ENCODE assay signal across 11 cellular contexts in genomic region chr4:88822034-88822433, GRCh38.
DNase-seq lines count a peak whose midpoint lies in the region; ATAC-seq, FAIRE-seq and TF ChIP-seq lines count a peak whose summit lies in the region.
"Had no signal": no experiment of that assay in that cellular context is flagged by ENCODE, and none has a peak within 500 bp of the region (broad histone marks: within the 10 kb centered on the region; RNA-seq: fewer than 3 reads in every experiment).

No MANE protein-coding gene starts in this region.

- in situ Hi-C loops in HepG2 (cut with HindIII; ENCODE audit: extremely low pct_ligation_motif_present, low pct_unique_long_range_greater_than_20kb) = loop anchor here (25.0 kb wide), 1 partner anchor 285 kb away; no protein-coding TSS in a partner anchor

- TF ChIP-seq RAD21 in SK-N-SH (IDR thresholded peaks at IDR 0.05; ENCODE audit: low read length) (no peak), HepG2 (CRISPR knock-in tag; IDR thresholded peaks at IDR 0.05) (no peak)

- ATAC-seq in SK-N-SH treated with all-trans-retinoic acid at 6 μM for 48 hours (no peak), HepG2 (no peak), HG02870 (IDR thresholded peaks at IDR 0.05; ENCODE audit: unreplicated experiment) (no peak)

- no peak for TF ChIP-seq POLR2A in HepG2 (IDR thresholded peaks at IDR 0.05; ENCODE audit: insufficient read depth in 1 of 2, low read depth in 2 of 2, low read length in 2 of 2)

- FAIRE-seq in astrocyte (lab: Jason Lieb, UNC) = no peak
- no peak for FAIRE-seq in HepG2 (lab: Jason Lieb, UNC)
- FAIRE-seq: A204.1, frontal cortex had no signal

- intact Hi-C loops in HepG2 (cut with micrococcal nuclease; ENCODE audit: unreplicated experiment) = no loop called here

- no peaks in the 10 kb centered on the region for H3K9me3 ChIP-seq in SK-N-SH
- no peaks in the 10 kb centered on the region for H3K9me3 ChIP-seq in astrocyte (ENCODE audit: insufficient read depth, low read depth, low read length)
- no peaks in the 10 kb centered on the region for H3K9me3 ChIP-seq in HepG2 (ENCODE audit: low read length)

- H3K36me3 ChIP-seq in SK-N-SH (replicated peaks in 1 of 2; ENCODE audit: control insufficient read depth in 1 of 2, insufficient read depth in 2 of 2, low read length in 1 of 2) = no peaks in the 10 kb centered on the region
- H3K36me3 ChIP-seq in astrocyte (ENCODE audit: insufficient read depth, low read length) = no peaks in the 10 kb centered on the region
- H3K36me3 ChIP-seq in HepG2 (replicated peaks in 1 of 2; ENCODE audit: control insufficient read depth in 1 of 2, insufficient read depth in 2 of 2, low read length in 2 of 2) = no peaks in the 10 kb centered on the region

- peak overlapping the region; percentile 68; the same call in 1 of the 2 replicates for H3K9ac ChIP-seq in SK-N-SH
- H3K9ac ChIP-seq in astrocyte (ENCODE audit: low read length) = peak overlapping the region; percentile 87
- peak overlapping the region; percentile 65 for H3K9ac ChIP-seq in HepG2 (ENCODE audit: insufficient read depth, low read depth, low read length)

- no peak for TF ChIP-seq EP300 in SK-N-SH (IDR thresholded peaks at IDR 0.05; ENCODE audit: borderline replicate concordance in 1 of 2, low read depth in 1 of 2, low read length in 1 of 2)
- no peak for TF ChIP-seq EP300 in HepG2 (IDR thresholded peaks at IDR 0.05; ENCODE audit: low read depth in 2 of 2, low read length in 2 of 2)
- no peak for TF ChIP-seq EP300 in HepG2 (CRISPR knock-in tag; IDR thresholded peaks at IDR 0.05; ENCODE audit: borderline replicate concordance)

- H3K27me3 Mint-ChIP-seq in astrocyte (ENCODE audit: low read depth, unreplicated experiment) = no peaks in the 10 kb centered on the region

- H3F3A ChIP-seq in SK-N-SH (replicated peaks; ENCODE audit: insufficient read depth) = peaks cover 4% of the 10 kb centered on the region

- no TSS peak for BruUV-seq in HepG2 (replicated peaks; lab: Mats Ljungman, UMichigan)

- H3K79me2 ChIP-seq in SK-N-SH (ENCODE audit: insufficient read depth) (no peaks in the 10 kb centered on the region), astrocyte (ENCODE audit: insufficient read depth, low read length) (no peaks in the 10 kb centered on the region), HepG2 (ENCODE audit: insufficient read depth, low read length) (peaks cover 56% of the 10 kb centered on the region)

- TF ChIP-seq CTCF in SK-N-SH (IDR thresholded peaks at IDR 0.05) (no peak), astrocyte (IDR thresholded peaks at IDR 0.05; ENCODE audit: insufficient read depth, low read depth, low read length) (no peak), HepG2 (CRISPR knock-in tag; IDR thresholded peaks at IDR 0.05) (no peak)

- H3K9me2 ChIP-seq in SK-N-SH = no peaks in the 10 kb centered on the region

- H3K27ac ChIP-seq in SK-N-SH (ENCODE audit: low read depth in 2 of 2, low read length in 1 of 2) = peak overlapping the region; percentile 82 to 87
- peak overlapping the region; percentile 93 for H3K27ac ChIP-seq in astrocyte (ENCODE audit: low read depth, low read length)
- peak overlapping the region; percentile 28 for H3K27ac ChIP-seq in HepG2 (ENCODE audit: extremely low read length, insufficient read depth, low read length)
- H3K27ac ChIP-seq in substantia nigra (ENCODE audit: low read depth, low read length, poor library complexity, severe bottlenecking) = peak overlapping the region; percentile 6

- H3K4me3 Mint-ChIP-seq in astrocyte (ENCODE audit: unreplicated experiment) = peak overlapping the region; percentile 90

- no peaks in the 10 kb centered on the region for H3K9me3 Mint-ChIP-seq in astrocyte (ENCODE audit: unreplicated experiment)

- no peak for DNase-seq in SK-N-SH
- no peak for DNase-seq in astrocyte (ENCODE audit: low read depth)
- DNase-seq in HepG2 (ENCODE audit: low spot score) = no peak
- no peak for DNase-seq in substantia nigra (lab: John Stamatoyannopoulos, UW)
- no peak for DNase-seq in NCI-H526 treated with DMSO at 0.1 percent for 48 hours (lab: John Stamatoyannopoulos, UW)
- DNase-seq in SKM-1 (lab: John Stamatoyannopoulos, UW; ENCODE audit: unreplicated experiment) = no peak
- DNase-seq: NCI-H1436 treated with DMSO at 0.1 percent for 48 hours had no signal

- H2AFZ ChIP-seq in SK-N-SH (ENCODE audit: low read depth) (no peak overlapping the region), astrocyte (ENCODE audit: low read depth, low read length) (no peak overlapping the region), HepG2 (ENCODE audit: low read length) (no peak overlapping the region)

- POLR2A ChIA-PET in SK-N-SH (lab: Yijun Ruan, JAX) = no interaction called here
- POLR2A ChIA-PET in HepG2 (lab: Yijun Ruan, JAX) = no interaction called here

- H3K4me1 Mint-ChIP-seq in astrocyte (ENCODE audit: low read depth, unreplicated experiment) = peaks cover 11% of the 10 kb centered on the region

- H3K4me3 ChIP-seq in SK-N-SH (ENCODE audit: low read depth in 2 of 2, low read length in 1 of 2) (peak overlapping the region; percentile 55 to 59; a peak in 3 of 4 replicates), astrocyte (ENCODE audit: insufficient read depth, low read depth, low read length) (peak overlapping the region; percentile 88), HepG2 (replicated peaks in 1 of 3; ENCODE audit: insufficient read depth in 1 of 3, low read depth in 2 of 3, low read length in 3 of 3) (peak overlapping the region; percentile 60 to 78 (median 76); a peak in 5 of 6 replicates)

- peak overlapping the region; percentile 0 for H3K27ac Mint-ChIP-seq in astrocyte (ENCODE audit: unreplicated experiment)

- no peaks in the 10 kb centered on the region for H4K20me1 ChIP-seq in SK-N-SH (ENCODE audit: insufficient read depth)
- no peaks in the 10 kb centered on the region for H4K20me1 ChIP-seq in astrocyte (ENCODE audit: insufficient read depth, low read length)
- H4K20me1 ChIP-seq in HepG2 (ENCODE audit: insufficient read depth, low read length) = peaks cover 30% of the 10 kb centered on the region

- H3K36me3 Mint-ChIP-seq in astrocyte (ENCODE audit: low read depth, unreplicated experiment) = no peaks in the 10 kb centered on the region

- H3K27me3 ChIP-seq in SK-N-SH (ENCODE audit: insufficient read depth) (no peaks in the 10 kb centered on the region), astrocyte (ENCODE audit: insufficient read depth, low read length) (no peaks in the 10 kb centered on the region), HepG2 (ENCODE audit: control insufficient read depth in 1 of 2, insufficient read depth in 2 of 2, low read length in 2 of 2) (no peaks in the 10 kb centered on the region; a peak in 1 of 5 replicates)

- H3K4me1 ChIP-seq in SK-N-SH (ENCODE audit: control insufficient read depth in 1 of 2, insufficient read depth in 2 of 2, low read depth in 1 of 2, low read length in 1 of 2) (peaks cover 0 to 9% of the 10 kb centered on the region in 2 experiments; a peak in 2 of 4 replicates), astrocyte (ENCODE audit: insufficient read depth, low read length) (peaks cover 7% of the 10 kb centered on the region), HepG2 (ENCODE audit: insufficient read depth, low read length) (peaks cover 62% of the 10 kb centered on the region)

- H3K4me2 ChIP-seq in SK-N-SH (peak overlapping the region; percentile 76), astrocyte (ENCODE audit: low read length) (peak overlapping the region; percentile 97), HepG2 (ENCODE audit: low read depth, low read length) (peak overlapping the region; percentile 89)

- WGBS in SK-N-SH (ENCODE audit: low lambda C conversion rate) = 46% methylated on average over 2 of the region's 2 CpGs
- 7% methylated on average over 2 of the region's 2 CpGs for WGBS in HepG2 (ENCODE audit: low lambda C conversion rate)

- CTCF ChIA-PET in SK-N-SH (lab: Yijun Ruan, JAX) (interaction anchor here (1.3 to 6.4 kb wide), 3 partner anchors 13 to 201 kb away, joined by 6 to 184 read pairs (median 6); no protein-coding TSS in a partner anchor), HepG2 (lab: Yijun Ruan, JAX; ENCODE audit: low intra/inter-chr PET ratio, low total read pairs) (no interaction called here)

TF ChIP-seq in SK-N-SH, 30 proteins besides CTCF, POLR2A, EP300 and RAD21:
- no peak for TF ChIP-seq MXI1 (IDR thresholded peaks at IDR 0.05; ENCODE audit: low read depth, low read length)
- TF ChIP-seq MAX (IDR thresholded peaks at IDR 0.05; ENCODE audit: low read depth) = no peak
- TF ChIP-seq RCOR1 (IDR thresholded peaks at IDR 0.05; ENCODE audit: low read length) = no peak
- TF ChIP-seq JUND (IDR thresholded peaks at IDR 0.05) = no peak
- no peak for TF ChIP-seq FOXJ3 (CRISPR knock-in tag; IDR thresholded peaks at IDR 0.05)
- no peak for TF ChIP-seq FOXM1 (IDR thresholded peaks at IDR 0.05; ENCODE audit: low read depth)
- TF ChIP-seq SIN3A (IDR thresholded peaks at IDR 0.05; ENCODE audit: borderline replicate concordance, low read depth, low read length) = no peak

TF ChIP-seq in SK-N-SH treated with all-trans-retinoic acid at 6 μM for 48 hours, 23 proteins besides CTCF, POLR2A, EP300 and RAD21:
- TF ChIP-seq TCF4 (CRISPR knock-in tag; IDR thresholded peaks at IDR 0.05; ENCODE audit: borderline replicate concordance) (no peak), BACH2 (CRISPR knock-in tag; IDR thresholded peaks at IDR 0.05; ENCODE audit: borderline replicate concordance) (no peak), ZFP3 (CRISPR knock-in tag; IDR thresholded peaks at IDR 0.05) (no peak)

TF ChIP-seq in HepG2, 621 proteins besides CTCF, POLR2A, EP300 and RAD21:
- TF ChIP-seq RFX1 (IDR thresholded peaks at IDR 0.05) (no peak), ZBTB2 (CRISPR knock-in tag; IDR thresholded peaks at IDR 0.05; ENCODE audit: low read depth) (no peak), ZNF292 (CRISPR knock-in tag; IDR thresholded peaks at IDR 0.05; ENCODE audit: borderline replicate concordance, low read depth) (no peak), GATAD2A (CRISPR knock-in tag; IDR thresholded peaks at IDR 0.05) (peak; percentile 15; the same call in 1 of the 2 replicates), CREM (IDR thresholded peaks at IDR 0.05) (0 out of 2 replicates have a peak, but pooled peaks have one; percentile 12), CREM (CRISPR knock-in tag; IDR thresholded peaks at IDR 0.05) (no peak), YEATS2 (CRISPR knock-in tag; IDR thresholded peaks at IDR 0.05; ENCODE audit: borderline replicate concordance) (no peak)

Comparison
In these comparisons a context has a peak if more than half of its experiments do, and no peak if none do; other contexts are left out.
1. H3K27ac ChIP-seq: peak in every context shown above with its lines; median percentile 93 in astrocyte; 84 in SK-N-SH; 28 in HepG2; 6 in substantia nigra.